ENCODE assay signal across 12 cellular contexts in the genomic region with DNA sequence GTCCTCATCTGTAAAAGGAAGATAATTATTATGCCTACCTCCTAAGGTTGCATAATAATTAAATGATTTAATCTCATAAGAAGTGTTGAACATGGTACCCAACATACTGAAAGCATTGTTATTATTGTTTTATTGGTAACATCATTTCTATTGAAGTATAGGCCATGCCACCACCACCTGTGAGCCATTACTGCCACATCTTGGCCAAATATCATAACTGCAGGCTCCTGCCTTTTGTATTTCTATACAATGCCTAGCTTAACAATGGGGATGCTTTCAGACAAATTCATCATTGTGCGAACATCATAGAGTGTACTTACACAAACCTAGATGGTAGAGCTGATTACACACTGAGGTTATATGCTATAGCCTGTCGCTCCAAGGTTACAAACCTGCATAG.
A peak's percentile ranks its signal among the peaks of the same experiment; 100 is the strongest.
DNase-seq lines count a peak whose midpoint lies in the region; ATAC-seq and TF ChIP-seq lines count a peak whose summit lies in the region.
"Had no signal": no experiment of that assay in that cellular context is flagged by ENCODE, and none has a peak within 500 bp of the region (broad histone marks: within the 10 kb centered on the region; RNA-seq: fewer than 3 reads in every experiment).

No MANE protein-coding gene starts in this region.

- peaks cover 0 to 3% (median 0%) of the 10 kb centered on the region in 12 donors for H3K9me3 ChIP-seq in heart left ventricle
- H3K9me3 ChIP-seq in right atrium auricular region = no peaks in the 10 kb centered on the region
- no peaks in the 10 kb centered on the region for H3K9me3 ChIP-seq in upper lobe of right lung
- H3K9me3 ChIP-seq: MG63 had no signal

- H3K27me3 Mint-ChIP-seq in chondrocyte (ENCODE audit: low read depth) = peaks cover 4% of the 10 kb centered on the region

- intact Hi-C loops in heart left ventricle (cut with DNase I) = loop anchor here in 9 of 10 donors (2.0 to 10.0 kb wide), 8 partner anchors 262 to 465 kb away; no protein-coding TSS in a partner anchor
- intact Hi-C loops in upper lobe of right lung (cut with DNase I) = no loop called here

- WGBS in heart left ventricle, 4 donors = 75 to 85% (median 82%) methylated on average over 2 of the region's 2 CpGs

- ATAC-seq in heart left ventricle = peak in 1 of 4 donors; percentile 52
- no peak for ATAC-seq in upper lobe of right lung
- ATAC-seq: activated CD8-positive, alpha-beta T cell treated with anti-CD3 and anti-CD28 coated beads, Interleukin-2, amount 10 ng/mL, durations not matched to agents 7 days and 5 days had no signal

- no peak overlapping the region for H3K4me3 Mint-ChIP-seq in chondrocyte (ENCODE audit: unreplicated experiment)
- H3K4me3 Mint-ChIP-seq: activated CD8-positive, alpha-beta T cell treated with anti-CD3 and anti-CD28 coated beads, Interleukin-2, amount 10 ng/mL, durations not matched to agents 7 days and 5 days had no signal

- TF ChIP-seq POLR2A in heart left ventricle (IDR thresholded peaks at IDR 0.05) = no peak

- H3K27me3 ChIP-seq in heart left ventricle = no peaks in the 10 kb centered on the region
- no peaks in the 10 kb centered on the region for H3K27me3 ChIP-seq in right atrium auricular region
- H3K27me3 ChIP-seq in upper lobe of right lung = no peaks in the 10 kb centered on the region

- H3K27ac Mint-ChIP-seq in chondrocyte (ENCODE audit: unreplicated experiment) = no peak overlapping the region
- H3K27ac Mint-ChIP-seq: activated CD8-positive, alpha-beta T cell treated with anti-CD3 and anti-CD28 coated beads, Interleukin-2, amount 10 ng/mL, durations not matched to agents 7 days and 5 days had no signal

- H3K4me1 ChIP-seq in heart left ventricle = no peaks in the 10 kb centered on the region
- no peaks in the 10 kb centered on the region for H3K4me1 ChIP-seq in right atrium auricular region
- no peaks in the 10 kb centered on the region for H3K4me1 ChIP-seq in upper lobe of right lung

- TF ChIP-seq CTCF in heart left ventricle (IDR thresholded peaks at IDR 0.05) = peak in 8 of 12 donors; percentile 15 to 48 (median 38)
- peak in 1 of 2 donors; percentile 49 for TF ChIP-seq CTCF in right atrium auricular region (IDR thresholded peaks at IDR 0.05)
- TF ChIP-seq CTCF in chondrocyte (IDR thresholded peaks at IDR 0.05) = peak; percentile 54
- TF ChIP-seq CTCF in upper lobe of right lung (IDR thresholded peaks at IDR 0.05) = peak; percentile 20

- H3K36me3 ChIP-seq in heart left ventricle (no peaks in the 10 kb centered on the region), right atrium auricular region (no peaks in the 10 kb centered on the region), upper lobe of right lung (no peaks in the 10 kb centered on the region)
- H3K36me3 ChIP-seq: MG63 had no signal

- no peaks in the 10 kb centered on the region for H3K9me3 Mint-ChIP-seq in chondrocyte (ENCODE audit: low read depth)

- H3K4me3 ChIP-seq in heart left ventricle (no peak overlapping the region), right atrium auricular region (no peak overlapping the region), upper lobe of right lung (no peak overlapping the region)
- H3K4me3 ChIP-seq: MG63 had no signal

- H3K36me3 Mint-ChIP-seq in chondrocyte (ENCODE audit: low read depth) = no peaks in the 10 kb centered on the region

- H3K4me1 Mint-ChIP-seq in chondrocyte (ENCODE audit: low read depth) = no peaks in the 10 kb centered on the region

- H3K27ac ChIP-seq in heart left ventricle (no peak overlapping the region), right atrium auricular region (no peak overlapping the region), upper lobe of right lung (no peak overlapping the region), substantia nigra (ENCODE audit: low read depth, low read length, poor library complexity, severe bottlenecking) (no peak overlapping the region)

- DNase-seq in heart left ventricle (no peak), right atrium auricular region (ENCODE audit: low spot score) (no peak), NCI-H2081 (lab: John Stamatoyannopoulos, UW) (peak; percentile 1 to 16), chondrocyte (ENCODE audit: low spot score) (no peak), upper lobe of right lung (no peak), LoVo (ENCODE audit: low spot score) (no peak), substantia nigra (lab: John Stamatoyannopoulos, UW) (no peak)
- DNase-seq in activated CD4-positive, alpha-beta T cell treated with anti-CD3 and anti-CD28 coated beads, Interleukin-2, amount 50 U/mL, for 1 hour = no peak
- DNase-seq: activated CD8-positive, alpha-beta T cell treated with anti-CD3 and anti-CD28 coated beads, Interleukin-2, amount 10 ng/mL, durations not matched to agents 7 days and 5 days; DND-41; GOT3; MG63 had no signal

Comparison
In these comparisons a context has a peak if more than half of its experiments do, and no peak if none do; other contexts are left out.
1. DNase-seq: peak in NCI-H2081 (2 of 2); none in heart left ventricle (0 of 5), right atrium auricular region (single experiment), chondrocyte (single experiment), upper lobe of right lung (single experiment), LoVo (single experiment), substantia nigra (0 of 49) and activated CD4-positive, alpha-beta T cell treated with anti-CD3 and anti-CD28 coated beads, Interleukin-2, amount 50 U/mL, for 1 hour (single experiment).